In the genomic region with DNA sequence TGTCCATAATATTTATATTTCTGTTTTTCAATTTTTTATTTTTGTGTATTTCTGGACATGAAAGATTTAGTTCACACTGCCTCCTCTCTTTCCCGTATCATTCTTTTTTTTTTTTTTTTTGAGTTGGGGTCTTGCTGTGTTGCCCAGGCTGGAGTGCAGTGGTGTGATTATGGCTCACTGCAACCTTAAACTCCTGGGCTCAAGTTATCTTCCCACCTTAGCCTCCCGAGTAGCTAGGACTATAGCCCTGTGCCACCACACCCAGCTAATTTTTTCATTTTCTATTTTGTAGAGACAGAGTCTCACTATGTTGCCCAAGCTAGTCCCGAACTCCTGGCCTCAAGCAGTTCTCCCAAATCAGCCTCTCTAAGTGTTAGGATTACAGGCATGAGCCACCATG, we compare ENCODE assay signal across 2 cellular contexts.
A peak's percentile ranks its signal among the peaks of the same experiment; 100 is the strongest.
TF ChIP-seq lines count a peak whose summit lies in the region.

No MANE protein-coding gene starts in this region.

TF ChIP-seq in HepG2, 621 proteins besides CTCF, POLR2A, EP300 and RAD21:
- no peak for TF ChIP-seq ZNF883 (CRISPR knock-in tag; IDR thresholded peaks at IDR 0.05; ENCODE audit: not compliant biosample characterization)
- no peak for TF ChIP-seq KLF15 (CRISPR knock-in tag; IDR thresholded peaks at IDR 0.05; ENCODE audit: borderline replicate concordance)
- TF ChIP-seq ZNF580 (CRISPR knock-in tag; IDR thresholded peaks at IDR 0.05; ENCODE audit: borderline replicate concordance, low read depth), result no peak
- peak; percentile 60 for TF ChIP-seq ZNF121 (CRISPR knock-in tag; IDR thresholded peaks at IDR 0.05)
- no peak for TF ChIP-seq ASH2L (IDR thresholded peaks at IDR 0.05; ENCODE audit: insufficient read length, low read depth, low read length)

TF ChIP-seq in IMR-90, 13 proteins besides CTCF, POLR2A, EP300 and RAD21:
- TF ChIP-seq USF2 (IDR thresholded peaks at IDR 0.05; ENCODE audit: low read depth, low read length), result no peak
- TF ChIP-seq MXI1 (IDR thresholded peaks at IDR 0.05; ENCODE audit: borderline replicate concordance, low read depth, low read length), result no peak
- TF ChIP-seq CHD1 (IDR thresholded peaks at IDR 0.05; ENCODE audit: low read depth, low read length), result no peak
- TF ChIP-seq, protein P1, sequence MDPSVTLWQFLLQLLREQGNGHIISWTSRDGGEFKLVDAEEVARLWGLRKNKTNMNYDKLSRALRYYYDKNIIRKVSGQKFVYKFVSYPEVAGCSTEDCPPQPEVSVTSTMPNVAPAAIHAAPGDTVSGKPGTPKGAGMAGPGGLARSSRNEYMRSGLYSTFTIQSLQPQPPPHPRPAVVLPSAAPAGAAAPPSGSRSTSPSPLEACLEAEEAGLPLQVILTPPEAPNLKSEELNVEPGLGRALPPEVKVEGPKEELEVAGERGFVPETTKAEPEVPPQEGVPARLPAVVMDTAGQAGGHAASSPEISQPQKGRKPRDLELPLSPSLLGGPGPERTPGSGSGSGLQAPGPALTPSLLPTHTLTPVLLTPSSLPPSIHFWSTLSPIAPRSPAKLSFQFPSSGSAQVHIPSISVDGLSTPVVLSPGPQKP (IDR thresholded peaks at IDR 0.05; ENCODE audit: borderline replicate concordance, low read depth, low read length), result no peak
- no peak for TF ChIP-seq MAFK (IDR thresholded peaks at IDR 0.05; ENCODE audit: low read depth, low read length)
- TF ChIP-seq NFE2L2 (IDR thresholded peaks at IDR 0.05; ENCODE audit: low read depth, low read length), result no peak
- no peak for TF ChIP-seq CEBPB (IDR thresholded peaks at IDR 0.05; ENCODE audit: low read depth, low read length)
- no peak for TF ChIP-seq RCOR1 (IDR thresholded peaks at IDR 0.05; ENCODE audit: insufficient replicate concordance, low read length)
TF ChIP-seq in IMR-90: peak in this region for 0.
